9 cellular contexts compared by ENCODE assay signal in the genomic region with DNA sequence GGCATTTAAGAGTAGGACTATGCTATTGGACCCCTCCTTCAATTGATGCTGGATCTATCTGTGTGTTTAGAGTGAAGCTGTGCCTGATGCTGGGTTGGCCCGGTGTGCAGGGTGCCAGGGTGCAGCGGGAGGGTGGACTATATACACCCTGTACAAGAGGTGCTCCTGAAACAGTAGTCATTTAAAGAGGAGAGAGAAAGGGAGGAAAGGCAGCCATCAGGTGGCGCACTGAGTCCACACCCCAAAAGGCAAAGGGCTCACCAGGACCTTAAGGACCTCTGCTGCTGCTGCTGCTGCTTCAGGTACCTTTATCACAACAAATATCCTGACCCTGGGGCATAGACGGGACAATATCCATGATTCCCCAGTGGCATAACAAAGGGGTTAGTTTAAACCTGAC. TPM values are rescaled to one million over a fixed set of nuclear protein-coding genes. Genes with fewer than 3 reads are reported as not detected.
DNase-seq lines count a peak whose midpoint lies in the region; ATAC-seq, FAIRE-seq and TF ChIP-seq lines count a peak whose summit lies in the region.
"Had no signal": no experiment of that assay in that cellular context is flagged by ENCODE, and none has a peak within 500 bp of the region (broad histone marks: within the 10 kb centered on the region; RNA-seq: fewer than 3 reads in every experiment).

No MANE protein-coding gene starts in this region.

- no peaks in the 10 kb centered on the region for H3K4me1 Mint-ChIP-seq in T-helper 17 cell

- 0% methylated on average over 3 of the region's 4 CpGs for WGBS in K562 (ENCODE audit: insufficient coverage, low coverage, missing lambda C conversion rate)

- intact Hi-C loops in K562 (cut with micrococcal nuclease) (no loop called here), posterior cingulate gyrus (cut with DNase I) (no loop called here)

- TF ChIP-seq POLR2A in K562 (conservative IDR thresholded peaks at IDR 0.05) = no peak

- H3K4me3 Mint-ChIP-seq in T-helper 17 cell = no peak overlapping the region

- no peak overlapping the region for H3K9ac ChIP-seq in K562 (ENCODE audit: insufficient read depth in 1 of 2, low read depth in 2 of 2, low read length in 2 of 2)

- no peak overlapping the region for H3K27ac ChIP-seq in K562 (ENCODE audit: extremely low read depth, low read depth, low read length)

- H3K9me3 ChIP-seq in T-helper 17 cell (ENCODE audit: control insufficient read depth, low read length, poor library complexity, severe bottlenecking) (peaks cover 13% of the 10 kb centered on the region), K562 (replicated peaks; ENCODE audit: control insufficient read depth, insufficient read depth, low read depth, low read length) (no peaks in the 10 kb centered on the region; the same call in 1 of the 2 replicates)

- no peak overlapping the region for H3K4me3 ChIP-seq in K562

- no peaks in the 10 kb centered on the region for H4K20me1 ChIP-seq in K562 (replicated peaks; ENCODE audit: control insufficient read depth, insufficient read depth, low read length)

- peaks cover 2% of the 10 kb centered on the region for H3K36me3 Mint-ChIP-seq in T-helper 17 cell (ENCODE audit: low read depth)

- H3K4me2 ChIP-seq in K562 (ENCODE audit: insufficient read depth, low read length) = no peak overlapping the region

- H3K4me1 ChIP-seq in K562 (replicated peaks in 1 of 2; ENCODE audit: control insufficient read depth in 2 of 2, insufficient read depth in 2 of 2, low read length in 2 of 2) = no peaks in the 10 kb centered on the region

- no peaks in the 10 kb centered on the region for H3K79me2 ChIP-seq in K562 (ENCODE audit: control insufficient read depth, insufficient read depth, low read length)

- no peaks in the 10 kb centered on the region for H3K27me3 ChIP-seq in K562 (ENCODE audit: control insufficient read depth in 2 of 2, insufficient read depth in 2 of 2, low read length in 2 of 2)

- H3K27me3 Mint-ChIP-seq in T-helper 17 cell = no peaks in the 10 kb centered on the region

- H3K27ac Mint-ChIP-seq in T-helper 17 cell = no peak overlapping the region

- H3K9me1 ChIP-seq in K562 (ENCODE audit: control insufficient read depth, insufficient read depth, low read length) = no peaks in the 10 kb centered on the region

- in situ Hi-C loops in K562 (cut with MboI) = loop anchor here (10.0 kb wide), 1 partner anchor 473 kb away; no protein-coding TSS in a partner anchor

- DNase-seq in GDM1 (lab: John Stamatoyannopoulos, UW) (peak; percentile 16), T-helper 17 cell (peak in 2 of 3 donors; percentile 17 to 37), K562 (ENCODE audit: extremely low read depth in 1 of 4, low spot score in 3 of 4) (peak in 1 of 4 experiments; percentile 51), cerebellum (ENCODE audit: low spot score) (no peak), D721Med (ENCODE audit: insufficient read length, low spot score) (no peak), posterior cingulate gyrus (no peak)
- DNase-seq in stimulated activated CD4-positive, alpha-beta T cell treated with anti-CD3 and anti-CD28 coated beads, Interleukin-12 subunit alpha, Interleukin-12 subunit beta, amount 100 ng/mL, for 48 hours (ENCODE audit: low read depth in 2 of 3, low spot score in 1 of 3) = peak; percentile 15 to 27 (median 27)

- TF ChIP-seq CTCF in K562 (IDR thresholded peaks at IDR 0.05 in 2 of 3, conservative IDR thresholded peaks at IDR 0.05 in 1 of 3; ENCODE audit: insufficient read depth in 2 of 3, low read depth in 1 of 3, low read length in 3 of 3) = peak; percentile 43 to 70 (median 65)
- TF ChIP-seq CTCF in D721Med (IDR thresholded peaks at IDR 0.05; ENCODE audit: insufficient read depth, missing control alignments) = no peak

- peak in 1 of 2 experiments; percentile 68; a peak in 3 of 4 replicates for TF ChIP-seq RAD21 in K562 (CRISPR knock-in tag; conservative IDR thresholded peaks at IDR 0.05 in 1 of 2, IDR thresholded peaks at IDR 0.05 in 1 of 2)

- no peaks in the 10 kb centered on the region for H3K36me3 ChIP-seq in K562 (ENCODE audit: control insufficient read depth, insufficient read depth, low read length)

- no TSS peak for BruUV-seq in K562 (replicated peaks; lab: Mats Ljungman, UMichigan)

- FAIRE-seq in K562 (lab: Jason Lieb, UNC) = peak; percentile 84
- FAIRE-seq in D721Med (lab: Jason Lieb, UNC) = no peak
- FAIRE-seq: GM19239 had no signal

- POLR2A ChIA-PET in K562 (lab: Yijun Ruan, JAX) = no interaction called here

- ATAC-seq in T-helper 17 cell (peak; percentile 74), K562 (peak; percentile 86), HG03442 (IDR thresholded peaks at IDR 0.05; ENCODE audit: unreplicated experiment) (no peak)

- no peak for TF ChIP-seq EP300 in K562 (IDR thresholded peaks at IDR 0.05; ENCODE audit: low read length)

- CTCF ChIA-PET in K562 (lab: Yijun Ruan, JAX; ENCODE audit: low intra/inter-chr PET ratio) = no interaction called here

- no peak overlapping the region for H2AFZ ChIP-seq in K562 (ENCODE audit: low read depth, low read length)

TF ChIP-seq in K562, 482 proteins besides CTCF, POLR2A, EP300 and RAD21 (continues in another document):
- no peak for TF ChIP-seq SFPQ (IDR thresholded peaks at IDR 0.05; ENCODE audit: low read depth, low read length)

RNA-seq across cellular contexts. Expression of gene ZNF136, which starts 39.4 kb away (rescaled TPM):
- total RNA-seq in T-helper 17 cell (10 to 100 TPM; 26.9 to 32.0 TPM), K562 (2014; rRNA removed) (3.5 and 4.5 TPM in 2 replicates), K562 (2014; rRNA removed; fragmentation: Illumina TruSeq; extraction: Trizol) (4.2 and 5.1 TPM in 2 replicates), K562 (2015; rRNA removed; fragmentation: Illumina TruSeq; extraction: Trizol) (4.1 and 5.3 TPM in 2 replicates), K562 (2021) (2.4 and 2.7 TPM in 2 replicates), cerebellum (23.9 TPM)
- total RNA-seq in K562 (2011; cell fraction: chromatin; rRNA removed; ENCODE audit: low replicate concordance) = 10.0 and 17.9 TPM in 2 replicates
- total RNA-seq in K562 (2011; cell fraction: nucleolus; rRNA removed) = 6.3 TPM in 2 replicates
- 11.4 and 11.9 TPM in 2 replicates for total RNA-seq in K562 (2011; cell fraction: nucleoplasm; rRNA removed)
- polyA plus RNA-seq in K562 (2011; rRNA removed) (2.9 and 4.5 TPM in 2 replicates), K562 (2014; fragmentation: Illumina TruSeq; extraction: Trizol) (3.1 and 3.4 TPM in 2 replicates), K562 (2014; fragmentation: Nextera tagmentation; extraction: Ambion mirVana) (1 to 10 TPM; 1.0 to 2.5 TPM), K562 (2014; rRNA removed) (2.9 and 4.1 TPM in 2 replicates)
- polyA plus RNA-seq in K562 (2011; cell fraction: cytosol; rRNA removed) = 0.49 and 0.86 TPM in 2 replicates
- 1.3 and 2.2 TPM in 2 replicates for polyA plus RNA-seq in K562 (2011; cell fraction: nucleus; rRNA removed)
- 2.6 and 2.9 TPM in 2 replicates for polyA plus RNA-seq in K562 (2012)
- 5.5 and 5.8 TPM in 2 replicates for polyA minus RNA-seq in K562 (2011; rRNA and poly(A)+ RNA removed)
- 2.0 and 2.2 TPM in 2 replicates for polyA minus RNA-seq in K562 (2011; cell fraction: cytosol; rRNA and poly(A)+ RNA removed)
- polyA minus RNA-seq in K562 (2011; cell fraction: nucleus; rRNA and poly(A)+ RNA removed) = 1.6 and 2.6 TPM in 2 replicates

RNA-seq across cellular contexts. Expression of gene ZNF625, which starts 45.7 kb away (rescaled TPM):
- total RNA-seq in T-helper 17 cell = 1 to 10 TPM in 1 of 2 donors, under 1 TPM in 1; 0.75 to 1.4 TPM
- total RNA-seq in K562 (2011; cell fraction: chromatin; rRNA removed; ENCODE audit: low replicate concordance) = not detected in 2 replicates
- total RNA-seq in K562 (2011; cell fraction: nucleolus; rRNA removed) = not detected in 2 replicates
- total RNA-seq in K562 (2011; cell fraction: nucleoplasm; rRNA removed) = not detected in 2 replicates
- total RNA-seq in K562 (2014; rRNA removed) = not detected in 2 replicates
- total RNA-seq in K562 (2014; rRNA removed; fragmentation: Illumina TruSeq; extraction: Trizol) = 0.07 TPM in 1 of 2 replicates, not detected in the other
- not detected in 2 replicates for total RNA-seq in K562 (2015; rRNA removed; fragmentation: Illumina TruSeq; extraction: Trizol)
- 0.09 and 0.13 TPM in 2 replicates for total RNA-seq in K562 (2021)
- polyA plus RNA-seq in K562 (2011; rRNA removed) = not detected in 2 replicates
- polyA plus RNA-seq in K562 (2011; cell fraction: cytosol; rRNA removed) = not detected in 2 replicates
- not detected in 2 replicates for polyA plus RNA-seq in K562 (2011; cell fraction: nucleus; rRNA removed)
- 0.07 TPM in 1 of 2 replicates, not detected in the other for polyA plus RNA-seq in K562 (2012)
- polyA plus RNA-seq in K562 (2014; fragmentation: Illumina TruSeq; extraction: Trizol) = not detected in 2 replicates
- polyA plus RNA-seq in K562 (2014; fragmentation: Nextera tagmentation; extraction: Ambion mirVana) = not detected
- not detected in 2 replicates for polyA plus RNA-seq in K562 (2014; rRNA removed)
- not detected in 2 replicates for polyA minus RNA-seq in K562 (2011; rRNA and poly(A)+ RNA removed)
- polyA minus RNA-seq in K562 (2011; cell fraction: cytosol; rRNA and poly(A)+ RNA removed) = not detected in 2 replicates
- not detected in 2 replicates for polyA minus RNA-seq in K562 (2011; cell fraction: nucleus; rRNA and poly(A)+ RNA removed)
- 23.8 TPM for total RNA-seq in cerebellum

Comparison
In these comparisons a context has a peak if more than half of its experiments do, and no peak if none do; other contexts are left out.
1. DNase-seq: peak in GDM1 (single experiment), T-helper 17 cell (2 of 3) and stimulated activated CD4-positive, alpha-beta T cell treated with anti-CD3 and anti-CD28 coated beads, Interleukin-12 subunit alpha, Interleukin-12 subunit beta, amount 100 ng/mL, for 48 hours (3 of 3); none in cerebellum (single experiment), D721Med (single experiment) and posterior cingulate gyrus (0 of 10).
2. RNA of gene ZNF625, which starts 45.7 kb away (total RNA-seq): 23.8 TPM in cerebellum (single experiment); 0.75 to 1.4 TPM in T-helper 17 cell and 0.07 to 0.13 TPM in K562; every median in the first group is over 10 times any median in the second.